8 cellular contexts compared by ENCODE assay signal in genomic region chr2:134118279-134119116, GRCh38.
DNase-seq lines count a peak whose midpoint lies in the region; ATAC-seq and TF ChIP-seq lines count a peak whose summit lies in the region.

No MANE protein-coding gene starts in this region.

- H3K4me3 ChIP-seq in HUES6 (ENCODE audit: low read depth, low read length) (0 out of 2 replicates have a peak overlapping the region, but pooled peaks have one; percentile 87), OCI-LY1 (ENCODE audit: low read depth, low read length, poor library complexity, severe bottlenecking) (peak overlapping the region; percentile 94)
- H3K4me3 ChIP-seq in naive thymus-derived CD4-positive, alpha-beta T cell (ENCODE audit: low read length): peak overlapping the region; percentile 93

- H3K4me3 Mint-ChIP-seq in naive thymus-derived CD4-positive, alpha-beta T cell: peak overlapping the region; percentile 82 to 99 (median 96)
- peak overlapping the region; percentile 89 for H3K4me3 Mint-ChIP-seq in stimulated activated effector memory CD8-positive, alpha-beta T cell treated with anti-CD3 and anti-CD28 coated beads, Interleukin-12 subunit alpha, Interleukin-12 subunit beta, amount 100 ng/mL, for 72 hours

- no peak overlapping the region for H2AFZ ChIP-seq in OCI-LY1 (ENCODE audit: low read length)

- DNase-seq in DMS 273 (lab: John Stamatoyannopoulos, UW; ENCODE audit: unreplicated experiment) (peak; percentile 92), epithelial cell of prostate (ENCODE audit: low read depth, low spot score) (peak; percentile 74)
- DNase-seq in activated CD8-positive, alpha-beta memory T cell treated with anti-CD3 and anti-CD28 coated beads, Interleukin-2, amount 50 U/mL, for 48 hours: peak; percentile 75
- peak; percentile 37 to 86 (median 79) for DNase-seq in naive thymus-derived CD4-positive, alpha-beta T cell
- peak; percentile 60 to 86 for DNase-seq in stimulated activated effector memory CD8-positive, alpha-beta T cell treated with anti-CD3 and anti-CD28 coated beads, Interleukin-12 subunit alpha, Interleukin-12 subunit beta, amount 100 ng/mL, for 72 hours (ENCODE audit: low spot score in 2 of 2)

- no peak overlapping the region for H3K9ac ChIP-seq in HUES6 (ENCODE audit: low read length)
- no peak overlapping the region; the same call in 1 of the 2 replicates for H3K9ac ChIP-seq in OCI-LY1 (ENCODE audit: low read length)

- H3K27me3 ChIP-seq in HUES6 (ENCODE audit: control insufficient read depth, insufficient read depth, low read length) (0 out of 2 replicates have a peak, but pooled peaks cover 3% of the 10 kb centered on the region), OCI-LY1 (ENCODE audit: insufficient read depth, low read length) (no peaks in the 10 kb centered on the region)
- H3K27me3 ChIP-seq in naive thymus-derived CD4-positive, alpha-beta T cell (ENCODE audit: control insufficient read depth in 2 of 2, insufficient read depth in 2 of 2, low read length in 2 of 2): no peaks in the 10 kb centered on the region

- no peak overlapping the region for H3K27ac ChIP-seq in HUES6 (ENCODE audit: low read depth, low read length)
- no peak overlapping the region for H3K27ac ChIP-seq in OCI-LY1 (ENCODE audit: low read depth, low read length, poor library complexity, severe bottlenecking)
- H3K27ac ChIP-seq in epithelial cell of prostate: peak overlapping the region; percentile 3
- H3K27ac ChIP-seq in naive thymus-derived CD4-positive, alpha-beta T cell (ENCODE audit: low read depth, low read length): no peak overlapping the region

- H3K27ac Mint-ChIP-seq in naive thymus-derived CD4-positive, alpha-beta T cell: peak overlapping the region in 5 of 9 donors; percentile 82 to 99 (median 86)
- H3K27ac Mint-ChIP-seq in stimulated activated effector memory CD8-positive, alpha-beta T cell treated with anti-CD3 and anti-CD28 coated beads, Interleukin-12 subunit alpha, Interleukin-12 subunit beta, amount 100 ng/mL, for 72 hours: no peak overlapping the region

- CTCF ChIA-PET in naive thymus-derived CD4-positive, alpha-beta T cell (lab: Charles Lee): interaction anchor here (0.6 to 6.4 kb wide), 29 partner anchors 10 to 783 kb away, joined by 3 to 102 read pairs (median 4); no protein-coding TSS in a partner anchor

- H3K9me3 ChIP-seq in HUES6 (ENCODE audit: control insufficient read depth, insufficient read depth, low read depth, low read length) (no peaks in the 10 kb centered on the region), OCI-LY1 (ENCODE audit: low read length) (no peaks in the 10 kb centered on the region)
- no peaks in the 10 kb centered on the region for H3K9me3 ChIP-seq in naive thymus-derived CD4-positive, alpha-beta T cell (ENCODE audit: control insufficient read depth in 2 of 3, low read length in 3 of 3)

- H3K27me3 Mint-ChIP-seq in naive thymus-derived CD4-positive, alpha-beta T cell: peaks cover 0 to 21% (median 0%) of the 10 kb centered on the region in 5 donors

- H3K9me2 ChIP-seq in OCI-LY1 (ENCODE audit: low read depth, low read length): no peaks in the 10 kb centered on the region

- peaks cover 31% of the 10 kb centered on the region for H3K4me1 ChIP-seq in HUES6 (ENCODE audit: control insufficient read depth, insufficient read depth, low read length)
- H3K4me1 ChIP-seq in OCI-LY1 (ENCODE audit: insufficient read depth, low read length, severe bottlenecking): peaks cover 34% of the 10 kb centered on the region
- H3K4me1 ChIP-seq in naive thymus-derived CD4-positive, alpha-beta T cell (ENCODE audit: control insufficient read depth in 2 of 2, insufficient read depth in 2 of 2, low read length in 2 of 2): peaks cover 15 to 32% of the 10 kb centered on the region in 2 donors

- ATAC-seq in GM21526 (IDR thresholded peaks at IDR 0.05; ENCODE audit: low FRiP score, unreplicated experiment): peak; percentile 49
- peak; percentile 64 for ATAC-seq in naive thymus-derived CD4-positive, alpha-beta T cell
- peak; percentile 77 for ATAC-seq in stimulated activated effector memory CD8-positive, alpha-beta T cell treated with anti-CD3 and anti-CD28 coated beads, Interleukin-12 subunit alpha, Interleukin-12 subunit beta, amount 100 ng/mL, for 72 hours

- H3K4me1 Mint-ChIP-seq in naive thymus-derived CD4-positive, alpha-beta T cell: peaks cover 30 to 39% (median 35%) of the 10 kb centered on the region in 7 donors
- peaks cover 37% of the 10 kb centered on the region for H3K4me1 Mint-ChIP-seq in stimulated activated effector memory CD8-positive, alpha-beta T cell treated with anti-CD3 and anti-CD28 coated beads, Interleukin-12 subunit alpha, Interleukin-12 subunit beta, amount 100 ng/mL, for 72 hours

- no peaks in the 10 kb centered on the region for H3K36me3 ChIP-seq in HUES6 (ENCODE audit: control insufficient read depth, insufficient read depth, low read length)
- no peaks in the 10 kb centered on the region for H3K36me3 ChIP-seq in OCI-LY1 (ENCODE audit: insufficient read depth, low read length)
- peaks cover 0 to 11% (median 0%) of the 10 kb centered on the region in 3 experiments for H3K36me3 ChIP-seq in naive thymus-derived CD4-positive, alpha-beta T cell (ENCODE audit: control insufficient read depth in 2 of 3, insufficient read depth in 3 of 3, low read length in 3 of 3)

- H3K9me3 Mint-ChIP-seq in naive thymus-derived CD4-positive, alpha-beta T cell: no peaks in the 10 kb centered on the region
- H3K9me3 Mint-ChIP-seq in stimulated activated effector memory CD8-positive, alpha-beta T cell treated with anti-CD3 and anti-CD28 coated beads, Interleukin-12 subunit alpha, Interleukin-12 subunit beta, amount 100 ng/mL, for 72 hours: no peaks in the 10 kb centered on the region

- peak overlapping the region; percentile 82; the same call in 1 of the 2 replicates for H3K4me2 ChIP-seq in OCI-LY1 (ENCODE audit: low read length)

- no peaks in the 10 kb centered on the region for H4K20me1 ChIP-seq in OCI-LY1 (ENCODE audit: insufficient read depth, low read length)

- peak; percentile 85 for TF ChIP-seq CTCF in OCI-LY1 (IDR thresholded peaks at IDR 0.05; ENCODE audit: low read length)

- intact Hi-C loops in naive thymus-derived CD4-positive, alpha-beta T cell (cut with micrococcal nuclease): loop anchor here (1.0 to 10.0 kb wide), 19 partner anchors 62 to 1854 kb away; partner anchors contain the start of genes CCNT2 (in 2 of the 2), R3HDM1 (in 1 of the 2), RAB3GAP1 (in 1 of the 2) and ZRANB3 (in 1 of the 2)

- peaks cover 0 to 4% (median 0%) of the 10 kb centered on the region in 5 donors for H3K36me3 Mint-ChIP-seq in naive thymus-derived CD4-positive, alpha-beta T cell
- peaks cover 7% of the 10 kb centered on the region for H3K36me3 Mint-ChIP-seq in stimulated activated effector memory CD8-positive, alpha-beta T cell treated with anti-CD3 and anti-CD28 coated beads, Interleukin-12 subunit alpha, Interleukin-12 subunit beta, amount 100 ng/mL, for 72 hours

- H3K79me2 ChIP-seq in OCI-LY1 (ENCODE audit: insufficient read depth, low read length): peaks cover 2% of the 10 kb centered on the region; the same call in 1 of the 2 replicates

- POLR2A ChIA-PET in naive thymus-derived CD4-positive, alpha-beta T cell (lab: Charles Lee): interaction anchor here (0.7 to 4.2 kb wide), 7 partner anchors 63 to 799 kb away, joined by 3 to 35 read pairs (median 3); no protein-coding TSS in a partner anchor

- H3F3A ChIP-seq in OCI-LY1 (ENCODE audit: insufficient read depth, low read length): no peaks in the 10 kb centered on the region
